Comparison of ENCODE assay signal across 15 cellular contexts in genomic region chr7:127976722-127977121, GRCh38.
"Had no signal": no experiment of that assay in that cellular context is flagged by ENCODE, and none has a peak within 500 bp of the region (broad histone marks: within the 10 kb centered on the region; RNA-seq: fewer than 3 reads in every experiment).

No MANE protein-coding gene starts in this region.

- H3K4me1 ChIP-seq: pancreas, uterus had no signal

- H3K27me3 ChIP-seq: pancreas, thyroid gland, uterus had no signal

- DNase-seq: activated CD4-positive, CD25-positive, alpha-beta regulatory T cell treated with anti-CD3 and anti-CD28 coated beads, Interleukin-2, amount 50 U/mL, for 72 hours; activated naive CD4-positive, alpha-beta T cell; aorta; foreskin fibroblast; left cardiac atrium; lower lobe of right lung; nephron progenitor cell; pancreas; stimulated activated CD4-positive, alpha-beta T cell treated with anti-CD3 and anti-CD28 coated beads, Interleukin-4, amount 100 ng/mL, for 1 hour; stimulated activated naive B cell treated with anti-CD40 and anti-IgM and Interleukin-4, amounts not matched to agents 10 μg/mL and 1 μg/mL and 100 μg/mL, for 72 hours; T-cell; T-helper 9 cell; thyroid gland; uterus had no signal

- H3K27me3 Mint-ChIP-seq: stimulated activated naive B cell treated with anti-CD40 and anti-IgM and Interleukin-4, amounts not matched to agents 10 μg/mL and 1 μg/mL and 100 μg/mL, for 72 hours; T-cell had no signal

- H3K9me3 ChIP-seq: pancreas, thyroid gland, uterus had no signal

- H3K27ac ChIP-seq: lower lobe of right lung, pancreas, thyroid gland, uterus had no signal

- ATAC-seq: stimulated activated naive B cell treated with anti-CD40 and anti-IgM and Interleukin-4, amounts not matched to agents 10 μg/mL and 1 μg/mL and 100 μg/mL, for 72 hours; T-cell had no signal

- H3K27ac Mint-ChIP-seq: mesothelial cell of epicardium, nephron progenitor cell, T-cell had no signal

- H3K36me3 ChIP-seq: thyroid gland, uterus had no signal

- H3K4me3 ChIP-seq: lower lobe of right lung, pancreas, thyroid gland, uterus had no signal

- H3K4me3 Mint-ChIP-seq: mesothelial cell of epicardium; nephron progenitor cell; stimulated activated naive B cell treated with anti-CD40 and anti-IgM and Interleukin-4, amounts not matched to agents 10 μg/mL and 1 μg/mL and 100 μg/mL, for 72 hours; T-cell had no signal
